Comparison of ENCODE assay signal across 1 cellular context in genomic region chr12:4434721-4435425, GRCh38.
TF ChIP-seq lines count a peak whose summit lies in the region.

No MANE protein-coding gene starts in this region.

TF ChIP-seq in HepG2, 621 proteins besides CTCF, POLR2A, EP300 and RAD21:
- TF ChIP-seq SMAD9 (CRISPR knock-in tag; IDR thresholded peaks at IDR 0.05) (no peak), ZBTB33 (CRISPR knock-in tag; IDR thresholded peaks at IDR 0.05) (no peak), ARID3A (IDR thresholded peaks at IDR 0.05; ENCODE audit: low read depth, low read length) (no peak), CBX5 (CRISPR knock-in tag; IDR thresholded peaks at IDR 0.05; ENCODE audit: borderline replicate concordance) (no peak), TFDP1 (CRISPR knock-in tag; IDR thresholded peaks at IDR 0.05; ENCODE audit: borderline replicate concordance) (no peak), SNAPC2 (CRISPR knock-in tag; IDR thresholded peaks at IDR 0.05) (no peak), SMARCE1 (IDR thresholded peaks at IDR 0.05; ENCODE audit: borderline replicate concordance) (no peak), TERF1 (CRISPR knock-in tag; IDR thresholded peaks at IDR 0.05) (no peak), HNF4A (CRISPR knock-in tag; IDR thresholded peaks at IDR 0.05) (no peak), POLR2AphosphoS5 (IDR thresholded peaks at IDR 0.05; ENCODE audit: low read depth, low read length) (no peak), ZNF296 (CRISPR knock-in tag; conservative IDR thresholded peaks at IDR 0.05) (no peak), SMARCC2 (IDR thresholded peaks at IDR 0.05) (no peak), ZNF292 (CRISPR knock-in tag; IDR thresholded peaks at IDR 0.05; ENCODE audit: borderline replicate concordance, low read depth) (no peak), HMG20B (CRISPR knock-in tag; conservative IDR thresholded peaks at IDR 0.05) (no peak), ESRRA (CRISPR knock-in tag; IDR thresholded peaks at IDR 0.05; ENCODE audit: low read depth) (no peak), PCBP1 (IDR thresholded peaks at IDR 0.05; ENCODE audit: borderline replicate concordance, low read depth, low read length) (no peak), ZNF362 (CRISPR knock-in tag; IDR thresholded peaks at IDR 0.05; ENCODE audit: borderline replicate concordance) (no peak), RARA (CRISPR knock-in tag; IDR thresholded peaks at IDR 0.05) (no peak), SP4 (CRISPR knock-in tag; IDR thresholded peaks at IDR 0.05) (no peak), GATAD2A (CRISPR knock-in tag; IDR thresholded peaks at IDR 0.05) (no peak)
